25 cellular contexts compared by ENCODE assay signal in genomic region chr13:30648522-30649012, GRCh38. TPM values are rescaled to one million over a fixed set of nuclear protein-coding genes. Genes with fewer than 3 reads are reported as not detected.
A peak's percentile ranks its signal among the peaks of the same experiment; 100 is the strongest.
DNase-seq lines count a peak whose midpoint lies in the region; ATAC-seq, FAIRE-seq and TF ChIP-seq lines count a peak whose summit lies in the region.
"Had no signal": no experiment of that assay in that cellular context is flagged by ENCODE, and none has a peak within 500 bp of the region (broad histone marks: within the 10 kb centered on the region; RNA-seq: fewer than 3 reads in every experiment).

No MANE protein-coding gene starts in this region.

- H3K9me3 Mint-ChIP-seq in activated naive CD4-positive, alpha-beta T cell treated with anti-CD3 and anti-CD28 coated beads, Interleukin-2, amount 50 U/mL, for 24 hours, result no peaks in the 10 kb centered on the region
- H3K9me3 Mint-ChIP-seq: activated CD4-positive, alpha-beta T cell treated with anti-CD3 and anti-CD28 coated beads, Interleukin-2, amount 10 ng/mL, durations not matched to agents 7 days and 5 days; activated T-helper 2 cell treated with anti-CD3 and anti-CD28 coated beads, Interferon-gamma antibody, Interleukin-2, Interleukin-4, amounts not matched to agents 10 μg/mL and 5 μg/mL and 100 μg/mL, durations not matched to agents 14 hours and 24 hours and 36 hours had no signal

- DNase-seq in activated naive CD4-positive, alpha-beta T cell (lab: John Stamatoyannopoulos, UW), result no peak
- DNase-seq in OCI-LY7 (ENCODE audit: low spot score) (peak; percentile 72), HepG2 (ENCODE audit: low spot score) (peak; percentile 5), thyroid gland (no peak), T1000 (lab: John Stamatoyannopoulos, UW) (no peak)
- DNase-seq: ACHN; activated CD4-positive, alpha-beta T cell treated with anti-CD3 and anti-CD28 coated beads, Interleukin-2, amount 10 ng/mL, durations not matched to agents 7 days and 5 days; brain microvascular endothelial cell; C1 segment of cervical spinal cord; effector memory CD4-positive, alpha-beta T cell; islet precursor cell; NCI-H187 treated with DMSO at 0.1 percent for 48 hours; occipital lobe; Right ventricle myocardium superior; stimulated activated CD4-positive, alpha-beta T cell treated with anti-CD3 and anti-CD28 coated beads, Interleukin-4, amount 100 ng/mL, for 1 hour; stomach; upper lobe of left lung had no signal

- CTCF ChIA-PET in OCI-LY7 (lab: Charles Lee; ENCODE audit: unreplicated experiment) (no interaction called here), HepG2 (lab: Yijun Ruan, JAX; ENCODE audit: low intra/inter-chr PET ratio, low total read pairs) (no interaction called here)

- intact Hi-C loops in OCI-LY7 (cut with micrococcal nuclease; ENCODE audit: unreplicated experiment) (no loop called here), HepG2 (cut with micrococcal nuclease; ENCODE audit: unreplicated experiment) (no loop called here), thyroid gland (cut with DNase I) (no loop called here)

- no peak overlapping the region for H3K4me3 Mint-ChIP-seq in activated naive CD4-positive, alpha-beta T cell treated with anti-CD3 and anti-CD28 coated beads, Interleukin-2, amount 50 U/mL, for 24 hours
- H3K4me3 Mint-ChIP-seq: activated CD4-positive, alpha-beta T cell treated with anti-CD3 and anti-CD28 coated beads, Interleukin-2, amount 10 ng/mL, durations not matched to agents 7 days and 5 days had no signal

- H4K20me1 ChIP-seq in OCI-LY7 (ENCODE audit: insufficient read depth, low read length) (peaks cover 6% of the 10 kb centered on the region; the same call in 1 of the 2 replicates), HepG2 (ENCODE audit: insufficient read depth, low read length) (no peaks in the 10 kb centered on the region)

- 69% methylated on average over 4 of the region's 4 CpGs for WGBS in HepG2 (ENCODE audit: low lambda C conversion rate)
- WGBS in thyroid gland, 2 donors, result 95 to 96% methylated on average over 4 of the region's 4 CpGs

- H3K4me2 ChIP-seq in OCI-LY7 (ENCODE audit: low read length), result peak overlapping the region; percentile 75
- H3K4me2 ChIP-seq in HepG2 (ENCODE audit: low read depth, low read length), result no peak overlapping the region

- H3K27ac ChIP-seq in OCI-LY7 (ENCODE audit: low read depth, low read length, poor library complexity, severe bottlenecking) (peak overlapping the region; percentile 81), HepG2 (ENCODE audit: extremely low read length, insufficient read depth, low read length) (no peak overlapping the region), stomach smooth muscle (ENCODE audit: low read length) (peak overlapping the region; percentile 46), thyroid gland (no peak overlapping the region)
- H3K27ac ChIP-seq: brain microvascular endothelial cell, upper lobe of left lung had no signal

- peaks cover 46% of the 10 kb centered on the region for H3K4me1 Mint-ChIP-seq in activated naive CD4-positive, alpha-beta T cell treated with anti-CD3 and anti-CD28 coated beads, Interleukin-2, amount 50 U/mL, for 24 hours

- POLR2A ChIA-PET in OCI-LY7 (lab: Charles Lee) (interaction anchor here (0.5 to 1.0 kb wide), 3 partner anchors 10 to 95 kb away, joined by 3 to 5 read pairs (median 3); no protein-coding TSS in a partner anchor), HepG2 (lab: Yijun Ruan, JAX) (interaction anchor here (1.4 kb wide), 1 partner anchor 31 kb away, joined by 4 read pairs; the partner anchor contains the start of gene USPL1)

- TF ChIP-seq EP300 in HepG2 (IDR thresholded peaks at IDR 0.05; ENCODE audit: low read depth in 2 of 2, low read length in 2 of 2) (no peak), HepG2 (CRISPR knock-in tag; IDR thresholded peaks at IDR 0.05; ENCODE audit: borderline replicate concordance) (no peak)

- TF ChIP-seq POLR2A in HepG2 (IDR thresholded peaks at IDR 0.05; ENCODE audit: insufficient read depth in 1 of 2, low read depth in 2 of 2, low read length in 2 of 2) (no peak), thyroid gland (IDR thresholded peaks at IDR 0.05) (no peak)

- H3K27ac Mint-ChIP-seq in activated naive CD4-positive, alpha-beta T cell treated with anti-CD3 and anti-CD28 coated beads, Interleukin-2, amount 50 U/mL, for 24 hours, result peak overlapping the region; percentile 15
- H3K27ac Mint-ChIP-seq: activated CD4-positive, alpha-beta T cell treated with anti-CD3 and anti-CD28 coated beads, Interleukin-2, amount 10 ng/mL, durations not matched to agents 7 days and 5 days; activated T-helper 2 cell treated with anti-CD3 and anti-CD28 coated beads, Interferon-gamma antibody, Interleukin-2, Interleukin-4, amounts not matched to agents 10 μg/mL and 5 μg/mL and 100 μg/mL, durations not matched to agents 14 hours and 24 hours and 36 hours had no signal

- H2AFZ ChIP-seq in OCI-LY7 (ENCODE audit: low read length), result no peak overlapping the region
- H2AFZ ChIP-seq in HepG2 (ENCODE audit: low read length), result no peak overlapping the region

- H3K4me3 ChIP-seq in OCI-LY7 (ENCODE audit: low read depth, low read length, poor library complexity, severe bottlenecking) (peak overlapping the region; percentile 43), HepG2 (replicated peaks in 1 of 3; ENCODE audit: insufficient read depth in 1 of 3, low read depth in 2 of 3, low read length in 3 of 3) (no peak overlapping the region), stomach smooth muscle (ENCODE audit: low read length in 2 of 2) (no peak overlapping the region), thyroid gland (replicated peaks in 1 of 3) (no peak overlapping the region)
- H3K4me3 ChIP-seq: esophagus muscularis mucosa, lung, stomach, upper lobe of left lung had no signal

- BruUV-seq in OCI-LY7 (replicated peaks; lab: Mats Ljungman, UMichigan) (no TSS peak), HepG2 (replicated peaks; lab: Mats Ljungman, UMichigan) (no TSS peak)

- no peaks in the 10 kb centered on the region for H3K27me3 Mint-ChIP-seq in activated naive CD4-positive, alpha-beta T cell treated with anti-CD3 and anti-CD28 coated beads, Interleukin-2, amount 50 U/mL, for 24 hours
- H3K27me3 Mint-ChIP-seq: activated CD4-positive, alpha-beta T cell treated with anti-CD3 and anti-CD28 coated beads, Interleukin-2, amount 10 ng/mL, durations not matched to agents 7 days and 5 days had no signal

- H3K4me1 ChIP-seq in OCI-LY7 (ENCODE audit: insufficient read depth, low read length, poor library complexity, severe bottlenecking) (peaks cover 50% of the 10 kb centered on the region), HepG2 (ENCODE audit: insufficient read depth, low read length) (peaks cover 25% of the 10 kb centered on the region), stomach smooth muscle (ENCODE audit: control insufficient read depth, insufficient read depth, low read length) (peaks cover 12% of the 10 kb centered on the region), thyroid gland (no peaks in the 10 kb centered on the region)

- peaks cover 37% of the 10 kb centered on the region for H3K79me2 ChIP-seq in OCI-LY7 (ENCODE audit: insufficient read depth, low read depth, low read length)
- H3K79me2 ChIP-seq in HepG2 (ENCODE audit: insufficient read depth, low read length), result no peaks in the 10 kb centered on the region

- H3K9me2 ChIP-seq in OCI-LY7 (ENCODE audit: insufficient read depth, low read length), result no peaks in the 10 kb centered on the region

- TF ChIP-seq RAD21 in HepG2 (CRISPR knock-in tag; IDR thresholded peaks at IDR 0.05), result no peak

- TF ChIP-seq CTCF in OCI-LY7 (conservative IDR thresholded peaks at IDR 0.05; ENCODE audit: low read length) (no peak; the same call in 1 of the 2 replicates), HepG2 (CRISPR knock-in tag; IDR thresholded peaks at IDR 0.05) (no peak), thyroid gland (IDR thresholded peaks at IDR 0.05) (no peak)

- H3K36me3 Mint-ChIP-seq in activated naive CD4-positive, alpha-beta T cell treated with anti-CD3 and anti-CD28 coated beads, Interleukin-2, amount 50 U/mL, for 24 hours, result peaks cover 23% of the 10 kb centered on the region

- H3K9me3 ChIP-seq in OCI-LY7 (ENCODE audit: low read length) (no peaks in the 10 kb centered on the region), HepG2 (ENCODE audit: low read length) (no peaks in the 10 kb centered on the region), stomach smooth muscle (ENCODE audit: control insufficient read depth in 2 of 2, low read length in 2 of 2) (no peaks in the 10 kb centered on the region), thyroid gland (no peaks in the 10 kb centered on the region)
- H3K9me3 ChIP-seq: esophagus muscularis mucosa, stomach, upper lobe of left lung had no signal

- H3K27me3 ChIP-seq in HepG2 (ENCODE audit: control insufficient read depth in 1 of 2, insufficient read depth in 2 of 2, low read length in 2 of 2) (no peaks in the 10 kb centered on the region), stomach smooth muscle (ENCODE audit: control insufficient read depth in 1 of 2, insufficient read depth in 2 of 2, low read length in 2 of 2) (no peaks in the 10 kb centered on the region), thyroid gland (no peaks in the 10 kb centered on the region)
- H3K27me3 ChIP-seq: brain microvascular endothelial cell, esophagus muscularis mucosa, stomach, upper lobe of left lung had no signal

- in situ Hi-C loops in HepG2 (cut with HindIII; ENCODE audit: extremely low pct_ligation_motif_present, low pct_unique_long_range_greater_than_20kb), result no loop called here

- ATAC-seq in HepG2 (peak; percentile 51; the same call in 2 of the 3 replicates), GM19023 (IDR thresholded peaks at IDR 0.05; ENCODE audit: unreplicated experiment) (no peak)

- H3K36me3 ChIP-seq in OCI-LY7 (ENCODE audit: insufficient read depth, low read length) (peaks cover 100% of the 10 kb centered on the region), HepG2 (replicated peaks in 1 of 2; ENCODE audit: control insufficient read depth in 1 of 2, insufficient read depth in 2 of 2, low read length in 2 of 2) (peaks cover 10 to 70% of the 10 kb centered on the region in 2 experiments), stomach smooth muscle (ENCODE audit: control insufficient read depth in 2 of 2, insufficient read depth in 2 of 2, low read length in 2 of 2) (peaks cover 15 to 20% of the 10 kb centered on the region in 2 donors), thyroid gland (peaks cover 24 to 30% of the 10 kb centered on the region in 2 donors)

- FAIRE-seq in HepG2 (lab: Jason Lieb, UNC), result no peak
- FAIRE-seq: colon, frontal cortex had no signal

- no peak overlapping the region for H3K9ac ChIP-seq in HepG2 (ENCODE audit: insufficient read depth, low read depth, low read length)
- H3K9ac ChIP-seq in stomach smooth muscle (ENCODE audit: low read length in 2 of 2), result no peak overlapping the region

RNA-seq across cellular contexts. Expression of gene USPL1, which starts 30.8 kb away (rescaled TPM):
- total RNA-seq in OCI-LY7 (2014; rRNA removed; shearing (Covaris generic)), result 19.2 and 21.1 TPM in 2 replicates
- total RNA-seq in OCI-LY7 (2022) (21.9 and 23.2 TPM in 2 replicates), HepG2 (2016; rRNA removed; fragmentation: Illumina TruSeq; extraction: Trizol) (13.7 and 18.3 TPM in 2 replicates), thyroid gland (10 to 100 TPM; 23.6 to 31.0 (median 27.5) TPM)
- total RNA-seq in HepG2 (2016; cell fraction: cytosol; rRNA removed; fragmentation: Illumina TruSeq; extraction: Trizol; ENCODE audit: low read depth), result 5.2 and 7.8 TPM in 2 replicates
- 13.0 and 18.8 TPM in 2 replicates for total RNA-seq in HepG2 (2016; cell fraction: insoluble cytoplasmic fraction; rRNA removed; fragmentation: Illumina TruSeq; extraction: Trizol)
- total RNA-seq in HepG2 (2016; cell fraction: membrane; rRNA removed; fragmentation: Illumina TruSeq; extraction: Trizol), result 7.1 and 7.5 TPM in 2 replicates
- total RNA-seq in HepG2 (2016; cell fraction: nucleus; rRNA removed; fragmentation: Illumina TruSeq; extraction: Trizol), result 15.9 and 19.0 TPM in 2 replicates
- 14.0 and 15.9 TPM in 2 replicates for polyA plus RNA-seq in HepG2 (2011; rRNA removed)
- polyA plus RNA-seq in HepG2 (2011; cell fraction: cytosol; rRNA removed), result 5.9 and 8.3 TPM in 2 replicates
- 21.1 and 22.4 TPM in 2 replicates for polyA plus RNA-seq in HepG2 (2011; cell fraction: nucleus; rRNA removed)
- polyA plus RNA-seq in HepG2 (2012), result 11.9 and 12.6 TPM in 2 replicates
- polyA plus RNA-seq in HepG2 (2016; cell fraction: cytosol; fragmentation: Illumina TruSeq; extraction: Trizol; ENCODE audit: low read depth), result 0.46 and 0.81 TPM in 2 replicates
- 13.6 and 13.8 TPM in 2 replicates for polyA plus RNA-seq in HepG2 (2016; cell fraction: insoluble cytoplasmic fraction; fragmentation: Illumina TruSeq; extraction: Trizol; ENCODE audit: low read depth)
- polyA plus RNA-seq in HepG2 (2016; cell fraction: membrane; fragmentation: Illumina TruSeq; extraction: Trizol; ENCODE audit: low read depth), result 1.7 and 2.0 TPM in 2 replicates
- 26.5 and 28.1 TPM in 2 replicates for polyA plus RNA-seq in HepG2 (2016; cell fraction: nucleus; fragmentation: Illumina TruSeq; extraction: Trizol; ENCODE audit: insufficient read depth, low read depth)
- 6.2 and 6.4 TPM in 2 replicates for polyA minus RNA-seq in HepG2 (2011; rRNA and poly(A)+ RNA removed; ENCODE audit: low replicate concordance)
- polyA minus RNA-seq in HepG2 (2011; cell fraction: cytosol; rRNA and poly(A)+ RNA removed), result 7.7 and 8.2 TPM in 2 replicates
- 29.2 and 38.0 TPM in 2 replicates for polyA minus RNA-seq in HepG2 (2011; cell fraction: nucleus; rRNA and poly(A)+ RNA removed)

Comparison
In these comparisons a context has a peak if more than half of its experiments do, and no peak if none do; other contexts are left out.
1. DNase-seq: peak in OCI-LY7 (single experiment) and HepG2 (single experiment); none in activated naive CD4-positive, alpha-beta T cell (0 of 4), thyroid gland (0 of 2) and T1000 (single experiment).
2. H3K27ac ChIP-seq: peak in OCI-LY7 (single experiment) and stomach smooth muscle (single experiment); none in HepG2 (single experiment) and thyroid gland (0 of 3).